Comparison of ENCODE assay signal across 8 cellular contexts in genomic region chr11:67826023-67826950, GRCh38.
A peak's percentile ranks its signal among the peaks of the same experiment; 100 is the strongest.
DNase-seq lines count a peak whose midpoint lies in the region; FAIRE-seq and TF ChIP-seq lines count a peak whose summit lies in the region.
"Not testable (repeated sequence)": the region's sequence is repeated elsewhere in the genome, so short reads cannot be mapped to it uniquely, and the experiment has no call there.

No MANE protein-coding gene starts in this region.

- POLR2A ChIA-PET in endothelial cell of umbilical vein (lab: Charles Lee), result not testable (repeated sequence)

- dilution Hi-C loops in endothelial cell of umbilical vein (cut with MboI; ENCODE audit: extremely low pct_ligation_motif_present, low sequenced_read_pairs); keratinocyte (cut with MboI; ENCODE audit: extremely low pct_ligation_motif_present, low sequenced_read_pairs): not testable (repeated sequence)

- H3K79me2 ChIP-seq in endothelial cell of umbilical vein (ENCODE audit: control insufficient read depth, insufficient read depth, low read length); keratinocyte (ENCODE audit: control insufficient read depth, insufficient read depth, low read length): not testable (repeated sequence)

- H3K9me3 ChIP-seq in endothelial cell of umbilical vein (replicated peaks; ENCODE audit: control insufficient read depth, insufficient read depth, low read length); keratinocyte (ENCODE audit: control insufficient read depth, low read depth, low read length); uterus: not testable (repeated sequence)

- H3K9ac ChIP-seq in endothelial cell of umbilical vein (replicated peaks; ENCODE audit: extremely low read depth, insufficient read depth, low read length); keratinocyte (ENCODE audit: control insufficient read depth, extremely low read depth, insufficient read depth, low read length): not testable (repeated sequence)

- not testable (repeated sequence) for H3K9me1 ChIP-seq in endothelial cell of umbilical vein (replicated peaks; ENCODE audit: control insufficient read depth, extremely low read depth, insufficient read depth, low read length); keratinocyte (ENCODE audit: control insufficient read depth, extremely low read depth, insufficient read depth, low read length)

- not testable (repeated sequence) for H2AFZ ChIP-seq in endothelial cell of umbilical vein (ENCODE audit: low read depth, low read length); keratinocyte (ENCODE audit: control insufficient read depth, low read length)

- DNase-seq in GF-D8 (lab: John Stamatoyannopoulos, UW) (peak; percentile 10), NCI-H146 (lab: John Stamatoyannopoulos, UW) (peak; percentile 26), NCI-H748 (lab: John Stamatoyannopoulos, UW; ENCODE audit: unreplicated experiment) (peak; percentile 94), endothelial cell of umbilical vein (ENCODE audit: low read depth, low spot score) (peak; percentile 85), pons (ENCODE audit: low spot score) (peak; percentile 28), uterus (peak; percentile 59 to 81)
- peak; percentile 40 for DNase-seq in activated T-cell treated with anti-CD3 and anti-CD28 coated beads, Interleukin-2, amount 50 U/mL, for 1 hour
- not testable (repeated sequence) for DNase-seq in keratinocyte (ENCODE audit: low read depth, low spot score)

- H3K36me3 ChIP-seq in endothelial cell of umbilical vein (ENCODE audit: control insufficient read depth in 2 of 2, extremely low read depth in 1 of 2, insufficient read depth in 2 of 2, low read length in 2 of 2); keratinocyte (ENCODE audit: control insufficient read depth in 2 of 2, extremely low read depth in 1 of 2, insufficient read depth in 2 of 2, low read length in 2 of 2); uterus: not testable (repeated sequence)

- intact Hi-C loops in endothelial cell of umbilical vein (cut with micrococcal nuclease); uterus (cut with DNase I; ENCODE audit: low total_unique reads): not testable (repeated sequence)

- not testable (repeated sequence) for BruUV-seq in endothelial cell of umbilical vein (replicated peaks; lab: Mats Ljungman, UMichigan)

- TF ChIP-seq POLR2A in endothelial cell of umbilical vein (IDR thresholded peaks at IDR 0.05; ENCODE audit: low read depth, low read length); uterus (IDR thresholded peaks at IDR 0.05): not testable (repeated sequence)

- H3K27ac ChIP-seq in endothelial cell of umbilical vein (ENCODE audit: insufficient read depth, low read depth, low read length); keratinocyte (ENCODE audit: control insufficient read depth, insufficient read depth, low read length): not testable (repeated sequence)
- peak overlapping the region; percentile 21 to 58 for H3K27ac ChIP-seq in uterus

- not testable (repeated sequence) for FAIRE-seq in endothelial cell of umbilical vein (lab: Jason Lieb, UNC); keratinocyte (lab: Jason Lieb, UNC)

- not testable (repeated sequence) for H3K27me3 ChIP-seq in endothelial cell of umbilical vein (ENCODE audit: control insufficient read depth in 2 of 2, insufficient read depth in 2 of 2, low read length in 2 of 2); keratinocyte (ENCODE audit: control insufficient read depth, extremely low read depth, insufficient read depth, low read length); uterus

- not testable (repeated sequence) for H3K4me1 ChIP-seq in endothelial cell of umbilical vein (ENCODE audit: control insufficient read depth, extremely low read depth, insufficient read depth, low read length); keratinocyte (ENCODE audit: control insufficient read depth, extremely low read depth, insufficient read depth, low read length); uterus

- H3K4me2 ChIP-seq in endothelial cell of umbilical vein (ENCODE audit: insufficient read depth, low read length), result not testable (repeated sequence)
- H3K4me2 ChIP-seq in keratinocyte (ENCODE audit: control insufficient read depth, extremely low read depth, insufficient read depth, low read depth, low read length), result peak overlapping the region; percentile 37

- TF ChIP-seq CTCF in endothelial cell of umbilical vein (IDR thresholded peaks at IDR 0.05; ENCODE audit: extremely low read depth in 1 of 2, insufficient read depth in 1 of 2, low read depth in 1 of 2, low read length in 2 of 2); keratinocyte (optimal IDR thresholded peaks at IDR 0.05 in 1 of 3, IDR thresholded peaks at IDR 0.05 in 1 of 3, conservative IDR thresholded peaks at IDR 0.05 in 1 of 3; ENCODE audit: extremely low read depth in 1 of 3, insufficient read depth in 2 of 3, low read length in 3 of 3); uterus (IDR thresholded peaks at IDR 0.05): not testable (repeated sequence)

- CTCF ChIA-PET in endothelial cell of umbilical vein (lab: Charles Lee), result not testable (repeated sequence)

- not testable (repeated sequence) for H4K20me1 ChIP-seq in endothelial cell of umbilical vein (replicated peaks; ENCODE audit: control insufficient read depth, extremely low read depth, insufficient read depth, low read length); keratinocyte (ENCODE audit: control insufficient read depth, extremely low read depth, insufficient read depth, low read length)

- not testable (repeated sequence) for H3K4me3 ChIP-seq in endothelial cell of umbilical vein (replicated peaks in 1 of 3; ENCODE audit: insufficient read depth in 1 of 3, low read depth in 1 of 3, low read length in 3 of 3); keratinocyte (ENCODE audit: control insufficient read depth in 2 of 3, extremely low read depth in 1 of 3, insufficient read depth in 2 of 3, low read depth in 1 of 3, low read length in 3 of 3); uterus
